Comparison of ENCODE assay signal across 20 cellular contexts in the genomic region with DNA sequence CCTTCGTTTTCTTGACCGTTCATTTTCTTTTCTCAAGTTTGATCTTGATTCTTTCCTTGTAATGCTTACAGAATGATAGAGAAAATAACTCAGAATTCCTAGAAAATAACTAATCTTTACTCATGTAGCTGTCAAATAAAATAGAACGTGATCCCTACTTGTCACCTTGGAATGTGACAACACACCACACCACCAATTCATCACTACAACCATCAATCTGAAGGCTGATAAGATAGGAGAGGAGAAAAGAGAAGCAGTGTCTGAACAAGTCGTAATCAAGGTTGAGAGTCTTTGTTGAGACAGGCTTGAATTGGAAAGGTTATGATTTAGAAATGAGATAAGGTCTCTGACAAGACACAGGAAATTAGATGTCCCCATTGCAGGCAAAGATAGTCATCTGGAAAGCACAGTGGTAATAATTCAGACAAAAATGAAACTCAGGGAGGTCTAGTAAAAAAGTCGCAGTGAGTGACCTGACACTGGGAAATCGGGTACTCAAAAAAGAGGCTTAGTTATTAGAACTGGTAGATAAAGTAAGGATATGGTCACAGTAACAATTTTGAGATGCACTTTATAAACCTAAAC.
"Had no signal": no experiment of that assay in that cellular context is flagged by ENCODE, and none has a peak within 500 bp of the region (broad histone marks: within the 10 kb centered on the region; RNA-seq: fewer than 3 reads in every experiment).

No MANE protein-coding gene starts in this region.

- ATAC-seq: heart left ventricle; left lobe of liver; mucosa of descending colon; naive thymus-derived CD8-positive, alpha-beta T cell; right cardiac atrium had no signal

- H3K4me3 ChIP-seq: colonic mucosa, heart left ventricle, mucosa of descending colon, ovary had no signal

- H3K9me3 ChIP-seq: colonic mucosa, mucosa of descending colon, ovary had no signal

- H3K27ac ChIP-seq: colonic mucosa, heart left ventricle, ovary had no signal

- H3K4me1 ChIP-seq: colonic mucosa, heart left ventricle had no signal

- FAIRE-seq: islet of Langerhans, small intestine, urothelium cell line had no signal

- H3K27me3 ChIP-seq: colonic mucosa, heart left ventricle, ovary had no signal

- H3K36me3 ChIP-seq: colonic mucosa, heart left ventricle, ovary had no signal

- DNase-seq: colonic mucosa; effector CD4-positive, alpha-beta T cell; endodermal cell; foreskin melanocyte; heart left ventricle; hippocampal formation; kidney glomerular epithelial cell; mammary epithelial cell; mucosa of descending colon; naive thymus-derived CD8-positive, alpha-beta T cell; nucleus accumbens; ovary; right cardiac atrium; small intestine; stimulated activated CD4-positive, alpha-beta T cell treated with anti-CD3 and anti-CD28 coated beads, Interleukin-2, amount 100 ng/mL, for 48 hours; stimulated activated naive CD4-positive, alpha-beta T cell treated with Interleukin-2 at 50 U/mL for 16 hours; trophoblast cell had no signal
